In genomic region chr19:29617336-29618266, GRCh38 we compare ENCODE assay signal across 30 cellular contexts. TPM values are rescaled to one million over a fixed set of nuclear protein-coding genes. Genes with fewer than 3 reads are reported as not detected.
DNase-seq lines count a peak whose midpoint lies in the region; ATAC-seq, FAIRE-seq and TF ChIP-seq lines count a peak whose summit lies in the region.
"Had no signal": no experiment of that assay in that cellular context is flagged by ENCODE, and none has a peak within 500 bp of the region (broad histone marks: within the 10 kb centered on the region; RNA-seq: fewer than 3 reads in every experiment).

No MANE protein-coding gene starts in this region.

- CTCF ChIA-PET in HepG2 (lab: Yijun Ruan, JAX; ENCODE audit: low intra/inter-chr PET ratio, low total read pairs): no interaction called here
- CTCF ChIA-PET in activated CD8-positive, alpha-beta T cell treated with anti-CD3 and anti-CD28 coated beads for 36 hours (lab: Charles Lee): interaction anchor here (1.3 to 10.6 kb wide), 3 partner anchors 8 to 99 kb away, joined by 6 to 115 read pairs (median 16); partner anchors contain the start of gene POP4

- TF ChIP-seq EP300 in HepG2 (IDR thresholded peaks at IDR 0.05; ENCODE audit: low read depth in 2 of 2, low read length in 2 of 2) (no peak), HepG2 (CRISPR knock-in tag; IDR thresholded peaks at IDR 0.05; ENCODE audit: borderline replicate concordance) (no peak)

- H3K4me3 ChIP-seq in HepG2 (replicated peaks in 1 of 3; ENCODE audit: insufficient read depth in 1 of 3, low read depth in 2 of 3, low read length in 3 of 3): no peak overlapping the region
- no peak overlapping the region for H3K4me3 ChIP-seq in right lobe of liver
- H3K4me3 ChIP-seq: body of pancreas, GM23248, SJCRH30 had no signal

- H3K79me2 ChIP-seq in HepG2 (ENCODE audit: insufficient read depth, low read length): no peaks in the 10 kb centered on the region

- no peak overlapping the region for H3K9ac ChIP-seq in HepG2 (ENCODE audit: insufficient read depth, low read depth, low read length)
- H3K9ac ChIP-seq: GM23248 had no signal

- peaks cover 26% of the 10 kb centered on the region for H3K36me3 Mint-ChIP-seq in activated CD8-positive, alpha-beta T cell treated with anti-CD3 and anti-CD28 coated beads for 36 hours (ENCODE audit: low read depth)
- peaks cover 3% of the 10 kb centered on the region for H3K36me3 Mint-ChIP-seq in type B pancreatic cell

- TF ChIP-seq RAD21 in HepG2 (CRISPR knock-in tag; IDR thresholded peaks at IDR 0.05): no peak

- intact Hi-C loops in HepG2 (cut with micrococcal nuclease; ENCODE audit: unreplicated experiment) (no loop called here), right lobe of liver (cut with DNase I) (loop anchor here (10.0 kb wide), 1 partner anchor 57 kb away; no protein-coding TSS in a partner anchor)
- intact Hi-C loops in activated CD8-positive, alpha-beta T cell treated with anti-CD3 and anti-CD28 coated beads for 36 hours (cut with micrococcal nuclease): no loop called here

- no peaks in the 10 kb centered on the region for H3K27me3 Mint-ChIP-seq in activated CD8-positive, alpha-beta T cell treated with anti-CD3 and anti-CD28 coated beads for 36 hours
- H3K27me3 Mint-ChIP-seq in type B pancreatic cell: no peaks in the 10 kb centered on the region
- H3K27me3 Mint-ChIP-seq: naive thymus-derived CD8-positive, alpha-beta T cell had no signal

- no peaks in the 10 kb centered on the region for H3K9me3 Mint-ChIP-seq in activated CD8-positive, alpha-beta T cell treated with anti-CD3 and anti-CD28 coated beads for 36 hours
- no peaks in the 10 kb centered on the region for H3K9me3 Mint-ChIP-seq in type B pancreatic cell
- H3K9me3 Mint-ChIP-seq: activated B cell treated with CpG ODN at 0.5 μM for 24 hours; CD14-positive monocyte; HFFc6; IgD-negative memory B cell; naive thymus-derived CD8-positive, alpha-beta T cell; stimulated activated memory B cell treated with anti-CD40 and anti-IgM and Interleukin-4, amounts not matched to agents 10 μg/mL and 1 μg/mL and 100 μg/mL, for 72 hours had no signal

- in situ Hi-C loops in HepG2 (cut with HindIII; ENCODE audit: extremely low pct_ligation_motif_present, low pct_unique_long_range_greater_than_20kb): no loop called here

- no peak for FAIRE-seq in HepG2 (lab: Jason Lieb, UNC)
- FAIRE-seq: RCC 7860 had no signal

- peaks cover 1 to 3% of the 10 kb centered on the region in 2 experiments; a peak in 2 of 5 replicates for H3K27me3 ChIP-seq in HepG2 (ENCODE audit: control insufficient read depth in 1 of 2, insufficient read depth in 2 of 2, low read length in 2 of 2)
- H3K27me3 ChIP-seq in right lobe of liver: no peaks in the 10 kb centered on the region
- H3K27me3 ChIP-seq: body of pancreas had no signal

- TF ChIP-seq CTCF in HepG2 (CRISPR knock-in tag; IDR thresholded peaks at IDR 0.05): no peak
- no peak for TF ChIP-seq CTCF in right lobe of liver (IDR thresholded peaks at IDR 0.05)
- no peak for TF ChIP-seq CTCF in activated CD8-positive, alpha-beta T cell treated with anti-CD3 and anti-CD28 coated beads for 36 hours (IDR thresholded peaks at IDR 0.05)
- no peak for TF ChIP-seq CTCF in type B pancreatic cell (conservative IDR thresholded peaks at IDR 0.05)

- peaks cover 28% of the 10 kb centered on the region for H3K4me1 Mint-ChIP-seq in activated CD8-positive, alpha-beta T cell treated with anti-CD3 and anti-CD28 coated beads for 36 hours (ENCODE audit: low read depth)
- peaks cover 6% of the 10 kb centered on the region for H3K4me1 Mint-ChIP-seq in type B pancreatic cell (ENCODE audit: unreplicated experiment)
- H3K4me1 Mint-ChIP-seq: IgD-negative memory B cell had no signal

- no peaks in the 10 kb centered on the region for H4K20me1 ChIP-seq in HepG2 (ENCODE audit: insufficient read depth, low read length)

- H3K27ac ChIP-seq in HepG2 (ENCODE audit: extremely low read length, insufficient read depth, low read length): no peak overlapping the region
- no peak overlapping the region for H3K27ac ChIP-seq in right lobe of liver
- H3K27ac ChIP-seq: body of pancreas, GM23248, SJCRH30 had no signal

- H3K4me1 ChIP-seq in HepG2 (ENCODE audit: insufficient read depth, low read length) (peaks cover 12% of the 10 kb centered on the region; the same call in 1 of the 2 replicates), right lobe of liver (peaks cover 0 to 16% (median 7%) of the 10 kb centered on the region in 4 donors)
- H3K4me1 ChIP-seq: body of pancreas had no signal

- no peak for ATAC-seq in HepG2
- ATAC-seq in right lobe of liver: no peak
- ATAC-seq in activated CD8-positive, alpha-beta T cell treated with anti-CD3 and anti-CD28 coated beads for 36 hours: no peak
- ATAC-seq: body of pancreas; esophagus mucosa; left ventricle myocardium superior; naive thymus-derived CD8-positive, alpha-beta T cell; stimulated activated memory B cell treated with anti-CD40 and anti-IgM and Interleukin-4, amounts not matched to agents 10 μg/mL and 1 μg/mL and 100 μg/mL, for 72 hours had no signal

- peak overlapping the region; percentile 18 for H3K27ac Mint-ChIP-seq in activated CD8-positive, alpha-beta T cell treated with anti-CD3 and anti-CD28 coated beads for 36 hours
- peak overlapping the region; percentile 25 for H3K27ac Mint-ChIP-seq in type B pancreatic cell
- H3K27ac Mint-ChIP-seq: activated B cell treated with CpG ODN at 0.5 μM for 24 hours, HFFc6, IgD-negative memory B cell had no signal

- BruUV-seq in HepG2 (replicated peaks; lab: Mats Ljungman, UMichigan): no TSS peak

- no peak overlapping the region for H3K4me3 Mint-ChIP-seq in activated CD8-positive, alpha-beta T cell treated with anti-CD3 and anti-CD28 coated beads for 36 hours
- H3K4me3 Mint-ChIP-seq in type B pancreatic cell: no peak overlapping the region
- H3K4me3 Mint-ChIP-seq: activated B cell treated with CpG ODN at 0.5 μM for 24 hours; CD14-positive monocyte; HFFc6; naive thymus-derived CD8-positive, alpha-beta T cell; stimulated activated memory B cell treated with anti-CD40 and anti-IgM and Interleukin-4, amounts not matched to agents 10 μg/mL and 1 μg/mL and 100 μg/mL, for 72 hours had no signal

- DNase-seq in HepG2 (ENCODE audit: low spot score) (no peak), right lobe of liver (no peak), left kidney (ENCODE audit: low read depth, low spot score) (peak; percentile 74), type B pancreatic cell (ENCODE audit: extremely low spot score, unreplicated experiment) (no peak), NCI-H446 treated with DMSO at 0.1 percent for 48 hours (lab: John Stamatoyannopoulos, UW) (no peak), T-helper 2 cell (no peak), NCI-H2029 treated with DMSO at 0.1 percent for 48 hours (lab: John Stamatoyannopoulos, UW) (no peak)
- DNase-seq in activated CD8-positive, alpha-beta T cell treated with anti-CD3 and anti-CD28 coated beads for 36 hours: no peak
- DNase-seq: activated B cell treated with CpG ODN at 0.5 μM for 24 hours; activated CD4-positive, alpha-beta T cell treated with anti-CD3 and anti-CD28 coated beads, Interleukin-2, amount 50 U/mL, for 48 hours; activated gamma-delta T cell; body of pancreas; Calu3; cerebellar nuclear complex; dermis blood vessel endothelial cell; glutamatergic neuron; GM23248; HFFc6; left ventricle myocardium superior; NCI-H1048; NCI-H1694; NCI-H82; SJCRH30; substantia nigra had no signal

- TF ChIP-seq POLR2A in HepG2 (IDR thresholded peaks at IDR 0.05; ENCODE audit: insufficient read depth in 1 of 2, low read depth in 2 of 2, low read length in 2 of 2): no peak
- TF ChIP-seq POLR2A in right lobe of liver (IDR thresholded peaks at IDR 0.05): no peak

- no peak overlapping the region for H2AFZ ChIP-seq in HepG2 (ENCODE audit: low read length)
- H2AFZ ChIP-seq: GM23248 had no signal

- H3K36me3 ChIP-seq in HepG2 (replicated peaks in 1 of 2; ENCODE audit: control insufficient read depth in 1 of 2, insufficient read depth in 2 of 2, low read length in 2 of 2) (peaks cover 14 to 23% of the 10 kb centered on the region in 2 experiments), right lobe of liver (peaks cover 0 to 16% (median 7%) of the 10 kb centered on the region in 4 donors)

- H3K9me3 ChIP-seq in HepG2 (ENCODE audit: low read length) (no peaks in the 10 kb centered on the region), right lobe of liver (no peaks in the 10 kb centered on the region)
- H3K9me3 ChIP-seq: body of pancreas, SJCRH30 had no signal

- H3K4me2 ChIP-seq in HepG2 (ENCODE audit: low read depth, low read length): no peak overlapping the region

- POLR2A ChIA-PET in HepG2 (lab: Yijun Ruan, JAX): no interaction called here
- POLR2A ChIA-PET in activated CD8-positive, alpha-beta T cell treated with anti-CD3 and anti-CD28 coated beads for 36 hours (lab: Charles Lee): interaction anchor here (1.4 to 1.7 kb wide), 2 partner anchors 50 to 55 kb away, joined by 4 to 7 read pairs; no protein-coding TSS in a partner anchor

- WGBS in HepG2 (ENCODE audit: low lambda C conversion rate): 69% methylated on average over 8 of the region's 16 CpGs
- WGBS in right lobe of liver (ENCODE audit: insufficient coverage, low coverage, low lambda C conversion rate, missing lambda C conversion rate): 97% methylated on average over 5 of the region's 16 CpGs

RNA-seq across cellular contexts. Expression of gene POP4, which starts 11.5 kb away (rescaled TPM):
- total RNA-seq in HepG2 (2016; rRNA removed; fragmentation: Illumina TruSeq; extraction: Trizol): 84.0 and 120 TPM in 2 replicates
- total RNA-seq in HepG2 (2016; cell fraction: cytosol; rRNA removed; fragmentation: Illumina TruSeq; extraction: Trizol; ENCODE audit: low read depth): 26.0 and 27.8 TPM in 2 replicates
- total RNA-seq in HepG2 (2016; cell fraction: insoluble cytoplasmic fraction; rRNA removed; fragmentation: Illumina TruSeq; extraction: Trizol): 84.6 and 128 TPM in 2 replicates
- total RNA-seq in HepG2 (2016; cell fraction: membrane; rRNA removed; fragmentation: Illumina TruSeq; extraction: Trizol): 37.0 and 39.3 TPM in 2 replicates
- total RNA-seq in HepG2 (2016; cell fraction: nucleus; rRNA removed; fragmentation: Illumina TruSeq; extraction: Trizol): 39.0 and 42.5 TPM in 2 replicates
- 29.4 and 32.2 TPM in 2 replicates for polyA plus RNA-seq in HepG2 (2011; rRNA removed)
- 22.5 and 24.9 TPM in 2 replicates for polyA plus RNA-seq in HepG2 (2011; cell fraction: cytosol; rRNA removed)
- polyA plus RNA-seq in HepG2 (2011; cell fraction: nucleus; rRNA removed): 46.3 and 51.2 TPM in 2 replicates
- polyA plus RNA-seq in HepG2 (2012): 24.1 and 24.4 TPM in 2 replicates
- 25.5 and 26.4 TPM in 2 replicates for polyA plus RNA-seq in HepG2 (2016; cell fraction: cytosol; fragmentation: Illumina TruSeq; extraction: Trizol; ENCODE audit: low read depth)
- 117 and 122 TPM in 2 replicates for polyA plus RNA-seq in HepG2 (2016; cell fraction: insoluble cytoplasmic fraction; fragmentation: Illumina TruSeq; extraction: Trizol; ENCODE audit: low read depth)
- polyA plus RNA-seq in HepG2 (2016; cell fraction: membrane; fragmentation: Illumina TruSeq; extraction: Trizol; ENCODE audit: low read depth): 29.0 and 32.5 TPM in 2 replicates
- polyA plus RNA-seq in HepG2 (2016; cell fraction: nucleus; fragmentation: Illumina TruSeq; extraction: Trizol; ENCODE audit: insufficient read depth, low read depth): 58.8 and 67.0 TPM in 2 replicates
- polyA minus RNA-seq in HepG2 (2011; rRNA and poly(A)+ RNA removed; ENCODE audit: low replicate concordance): 23.6 and 67.1 TPM in 2 replicates
- 16.8 and 23.0 TPM in 2 replicates for polyA minus RNA-seq in HepG2 (2011; cell fraction: cytosol; rRNA and poly(A)+ RNA removed)
- 45.1 and 53.7 TPM in 2 replicates for polyA minus RNA-seq in HepG2 (2011; cell fraction: nucleus; rRNA and poly(A)+ RNA removed)
- 10 to 100 TPM; 28.5 to 58.5 (median 34.8) TPM for total RNA-seq in right lobe of liver
- total RNA-seq in activated CD8-positive, alpha-beta T cell treated with anti-CD3 and anti-CD28 coated beads for 36 hours: 10 to 100 TPM; 84.7 to 89.5 TPM
- total RNA-seq in type B pancreatic cell (ENCODE audit: low replicate concordance): 48.4 and 51.3 TPM in 2 replicates

RNA-seq across cellular contexts. Expression of gene PLEKHF1, which starts 47.7 kb away (rescaled TPM):
- total RNA-seq in HepG2 (2016; rRNA removed; fragmentation: Illumina TruSeq; extraction: Trizol) (3.2 and 3.8 TPM in 2 replicates), right lobe of liver (10 to 100 TPM in 2 of 6 experiments, 1 to 10 TPM in 4; 5.6 to 13.8 (median 9.8) TPM), type B pancreatic cell (ENCODE audit: low replicate concordance) (6.3 and 16.9 TPM in 2 replicates)
- total RNA-seq in HepG2 (2016; cell fraction: cytosol; rRNA removed; fragmentation: Illumina TruSeq; extraction: Trizol; ENCODE audit: low read depth): 1.5 TPM in 2 replicates
- total RNA-seq in HepG2 (2016; cell fraction: insoluble cytoplasmic fraction; rRNA removed; fragmentation: Illumina TruSeq; extraction: Trizol): 3.0 and 4.1 TPM in 2 replicates
- 2.6 and 2.8 TPM in 2 replicates for total RNA-seq in HepG2 (2016; cell fraction: membrane; rRNA removed; fragmentation: Illumina TruSeq; extraction: Trizol)
- 1.9 and 2.3 TPM in 2 replicates for total RNA-seq in HepG2 (2016; cell fraction: nucleus; rRNA removed; fragmentation: Illumina TruSeq; extraction: Trizol)
- 2.9 TPM in 2 replicates for polyA plus RNA-seq in HepG2 (2011; rRNA removed)
- polyA plus RNA-seq in HepG2 (2011; cell fraction: cytosol; rRNA removed): 1.7 and 4.1 TPM in 2 replicates
- 3.9 and 4.0 TPM in 2 replicates for polyA plus RNA-seq in HepG2 (2011; cell fraction: nucleus; rRNA removed)
- 0.71 and 1.4 TPM in 2 replicates for polyA plus RNA-seq in HepG2 (2012)
- polyA plus RNA-seq in HepG2 (2016; cell fraction: cytosol; fragmentation: Illumina TruSeq; extraction: Trizol; ENCODE audit: low read depth): 0.36 and 0.54 TPM in 2 replicates
- polyA plus RNA-seq in HepG2 (2016; cell fraction: insoluble cytoplasmic fraction; fragmentation: Illumina TruSeq; extraction: Trizol; ENCODE audit: low read depth): 2.4 and 2.7 TPM in 2 replicates
- 1.1 and 1.4 TPM in 2 replicates for polyA plus RNA-seq in HepG2 (2016; cell fraction: membrane; fragmentation: Illumina TruSeq; extraction: Trizol; ENCODE audit: low read depth)
- polyA plus RNA-seq in HepG2 (2016; cell fraction: nucleus; fragmentation: Illumina TruSeq; extraction: Trizol; ENCODE audit: insufficient read depth, low read depth): 2.7 TPM in 2 replicates
- 2.0 and 6.9 TPM in 2 replicates for polyA minus RNA-seq in HepG2 (2011; rRNA and poly(A)+ RNA removed; ENCODE audit: low replicate concordance)
- polyA minus RNA-seq in HepG2 (2011; cell fraction: cytosol; rRNA and poly(A)+ RNA removed): 1.5 and 3.6 TPM in 2 replicates
- polyA minus RNA-seq in HepG2 (2011; cell fraction: nucleus; rRNA and poly(A)+ RNA removed): 2.1 and 3.0 TPM in 2 replicates
- 10 to 100 TPM; 30.4 to 31.7 TPM for total RNA-seq in activated CD8-positive, alpha-beta T cell treated with anti-CD3 and anti-CD28 coated beads for 36 hours

Comparison
In these comparisons a context has a peak if more than half of its experiments do, and no peak if none do; other contexts are left out.
1. intact Hi-C loops: an anchor here in right lobe of liver (10.0 kb wide); none called in HepG2 and activated CD8-positive, alpha-beta T cell treated with anti-CD3 and anti-CD28 coated beads for 36 hours.